Comparison of ENCODE assay signal across 33 cellular contexts in genomic region chr7:17998692-17999091, GRCh38. TPM values are rescaled to one million over a fixed set of nuclear protein-coding genes. Genes with fewer than 3 reads are reported as not detected.
"Had no signal": no experiment of that assay in that cellular context is flagged by ENCODE, and none has a peak within 500 bp of the region (broad histone marks: within the 10 kb centered on the region; RNA-seq: fewer than 3 reads in every experiment).

No MANE protein-coding gene starts in this region.

- ATAC-seq: effector memory CD8-positive, alpha-beta T cell; esophagus mucosa; gastrocnemius medialis; heart right ventricle; left cardiac atrium; left lung; left ventricle myocardium superior; lower lobe of right lung; naive thymus-derived CD4-positive, alpha-beta T cell had no signal

- FAIRE-seq: endometrium, keratinocyte had no signal

- H3K27me3 Mint-ChIP-seq: dendritic cell treated with granulocyte-macrophage colony-stimulating factor and Interleukin-4, amounts not matched to agents 40 ng/mL and 50 ng/mL, for 4 days had no signal

- H3K27me3 ChIP-seq: colonic mucosa, esophagus squamous epithelium, gastrocnemius medialis, heart right ventricle, left lung had no signal

- H3K36me3 Mint-ChIP-seq: mesothelial cell of epicardium; naive thymus-derived CD4-positive, alpha-beta T cell had no signal

- H3K27ac Mint-ChIP-seq: dendritic cell treated with granulocyte-macrophage colony-stimulating factor and Interleukin-4, amounts not matched to agents 40 ng/mL and 50 ng/mL, for 4 days; effector memory CD8-positive, alpha-beta T cell; endodermal cell; mesothelial cell of epicardium; naive thymus-derived CD4-positive, alpha-beta T cell had no signal

- H3K4me3 Mint-ChIP-seq: dendritic cell treated with granulocyte-macrophage colony-stimulating factor and Interleukin-4, amounts not matched to agents 40 ng/mL and 50 ng/mL, for 4 days; effector memory CD8-positive, alpha-beta T cell; endodermal cell; mesothelial cell of epicardium; naive thymus-derived CD4-positive, alpha-beta T cell had no signal

- H3K4me1 Mint-ChIP-seq: naive thymus-derived CD4-positive, alpha-beta T cell had no signal

- H3K27ac ChIP-seq: colonic mucosa, epithelial cell of prostate, esophagus squamous epithelium, gastrocnemius medialis, heart right ventricle, left lung, lower lobe of right lung had no signal

- H3K4me3 ChIP-seq: colonic mucosa, esophagus squamous epithelium, gastrocnemius medialis, heart right ventricle, left lung, lower lobe of right lung had no signal

- H3K36me3 ChIP-seq: colonic mucosa, esophagus squamous epithelium, gastrocnemius medialis, heart right ventricle, left lung, lower lobe of right lung had no signal

- H3K4me1 ChIP-seq: colonic mucosa, esophagus squamous epithelium, gastrocnemius medialis, left lung, lower lobe of right lung had no signal

- H3K9me3 Mint-ChIP-seq: dendritic cell treated with granulocyte-macrophage colony-stimulating factor and Interleukin-4, amounts not matched to agents 40 ng/mL and 50 ng/mL, for 4 days; effector memory CD8-positive, alpha-beta T cell had no signal

- DNase-seq: colonic mucosa; cortex of kidney; effector CD8-positive, alpha-beta T cell; effector memory CD8-positive, alpha-beta T cell; endodermal cell; erythroblast; esophagus squamous epithelium; foreskin fibroblast; foreskin melanocyte; gastrocnemius medialis; glutamatergic neuron; head of caudate nucleus; heart right ventricle; hippocampal formation; left cardiac atrium; left lung; left ventricle myocardium superior; lower lobe of right lung; mesenchymal stem cell; naive thymus-derived CD4-positive, alpha-beta T cell had no signal

- H3K9me3 ChIP-seq: colonic mucosa, esophagus squamous epithelium, gastrocnemius medialis, lower lobe of right lung had no signal

RNA-seq across cellular contexts. Expression of gene PRPS1L1, which starts 29.0 kb away (rescaled TPM):
- total RNA-seq: colonic mucosa; dermis microvascular lymphatic vessel endothelial cell; endodermal cell; esophagus mucosa; esophagus squamous epithelium; gastrocnemius medialis; glomerular endothelial cell; heart right ventricle; kidney epithelial cell; left cardiac atrium; left lung; left ventricle myocardium superior; lower leg skin; lower lobe of right lung; lung microvascular endothelial cell; mesenteric fat pad; mesothelial cell of epicardium; mucosa of gallbladder; naive thymus-derived CD4-positive, alpha-beta T cell had no signal
- polyA plus RNA-seq: heart right ventricle; keratinocyte; naive thymus-derived CD4-positive, alpha-beta T cell had no signal
